In the genomic region with DNA sequence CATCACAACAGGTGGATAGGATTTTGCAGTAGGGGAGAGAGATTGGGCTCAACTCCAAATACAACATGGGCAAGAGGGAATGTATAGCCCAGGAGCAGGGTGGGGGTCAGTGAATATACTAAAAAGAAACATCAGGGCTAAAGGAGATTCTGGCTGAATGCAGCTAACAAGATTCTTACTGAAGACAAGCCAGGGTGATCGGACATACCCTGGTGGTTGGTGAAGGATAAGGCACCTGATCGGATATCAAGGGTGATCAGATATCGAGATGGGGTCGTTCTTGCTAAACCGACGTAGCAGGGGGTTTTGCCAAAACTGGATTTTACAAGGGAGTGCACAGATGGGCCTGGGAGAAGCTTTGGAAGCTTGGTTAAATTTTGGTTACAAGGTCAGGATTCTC, we compare ENCODE assay signal across 23 cellular contexts. TPM values are rescaled to one million over a fixed set of nuclear protein-coding genes. Genes with fewer than 3 reads are reported as not detected.
"Had no signal": no experiment of that assay in that cellular context is flagged by ENCODE, and none has a peak within 500 bp of the region (broad histone marks: within the 10 kb centered on the region; RNA-seq: fewer than 3 reads in every experiment).

No MANE protein-coding gene starts in this region.

- H3K36me3 Mint-ChIP-seq: activated naive CD8-positive, alpha-beta T cell treated with anti-CD3 and anti-CD28 coated beads, Interleukin-2, amount 10 ng/mL, durations not matched to agents 7 days and 5 days; naive B cell; stimulated activated memory B cell treated with anti-CD40 and anti-IgM and Interleukin-4, amounts not matched to agents 10 μg/mL and 1 μg/mL and 100 μg/mL, for 72 hours; WTC11 had no signal

- H3K9me3 Mint-ChIP-seq: activated CD4-positive, alpha-beta memory T cell treated with anti-CD3 and anti-CD28 coated beads, Interleukin-2, amount 10 ng/mL, durations not matched to agents 7 days and 5 days; activated naive CD8-positive, alpha-beta T cell treated with anti-CD3 and anti-CD28 coated beads, Interleukin-2, amount 10 ng/mL, durations not matched to agents 7 days and 5 days; activated T-cell treated with anti-CD3 and anti-CD28 coated beads, Interleukin-2, amount 50 U/mL, for 24 hours; activated T-helper 2 cell treated with anti-CD3 and anti-CD28 coated beads, Interferon-gamma antibody, Interleukin-2, Interleukin-4, amounts not matched to agents 10 μg/mL and 5 μg/mL and 100 μg/mL, durations not matched to agents 14 hours and 24 hours and 36 hours; naive B cell; neural crest cell; stimulated activated memory B cell treated with anti-CD40 and anti-IgM and Interleukin-4, amounts not matched to agents 10 μg/mL and 1 μg/mL and 100 μg/mL, for 72 hours; WTC11 had no signal

- H3K27ac ChIP-seq: body of pancreas, colonic mucosa, pancreas, right lobe of liver, thoracic aorta, upper lobe of left lung had no signal

- H3K36me3 ChIP-seq: colonic mucosa, pancreas, right lobe of liver, thoracic aorta, upper lobe of left lung had no signal

- H3K9me3 ChIP-seq: body of pancreas, colonic mucosa, heart right ventricle, pancreas, right lobe of liver, thoracic aorta, upper lobe of left lung had no signal

- H3K4me1 Mint-ChIP-seq: activated CD4-positive, alpha-beta memory T cell treated with anti-CD3 and anti-CD28 coated beads, Interleukin-2, amount 10 ng/mL, durations not matched to agents 7 days and 5 days; naive B cell; stimulated activated memory B cell treated with anti-CD40 and anti-IgM and Interleukin-4, amounts not matched to agents 10 μg/mL and 1 μg/mL and 100 μg/mL, for 72 hours had no signal

- H3K27me3 ChIP-seq: body of pancreas, colonic mucosa, heart right ventricle, pancreas, right lobe of liver, upper lobe of left lung had no signal

- FAIRE-seq: pancreas had no signal

- H3K4me1 ChIP-seq: body of pancreas, colonic mucosa, pancreas, right lobe of liver had no signal

- DNase-seq: activated CD4-positive, alpha-beta memory T cell treated with anti-CD3 and anti-CD28 coated beads, Interleukin-2, amount 10 ng/mL, durations not matched to agents 7 days and 5 days; activated CD4-positive, alpha-beta T cell treated with anti-CD3 and anti-CD28 coated beads for 4 hours; activated naive CD4-positive, alpha-beta T cell treated with Interleukin-2 at 50 U/mL for 16 hours; activated naive CD8-positive, alpha-beta T cell treated with anti-CD3 and anti-CD28 coated beads, Interleukin-2, amount 10 ng/mL, durations not matched to agents 7 days and 5 days; activated T-cell treated with anti-CD3 and anti-CD28 coated beads, Interleukin-2, amount 50 U/mL, for 24 hours; amygdala; body of pancreas; central memory CD4-positive, alpha-beta T cell; colonic mucosa; heart right ventricle; left ventricle myocardium superior; naive B cell; pancreas; right lobe of liver; stimulated activated CD4-positive, alpha-beta T cell treated with anti-CD3 and anti-CD28 coated beads, Interleukin-4, amount 100 ng/mL, for 24 hours; SW 1271; T-helper 2 cell; upper lobe of left lung had no signal

- H3K27ac Mint-ChIP-seq: activated CD4-positive, alpha-beta memory T cell treated with anti-CD3 and anti-CD28 coated beads, Interleukin-2, amount 10 ng/mL, durations not matched to agents 7 days and 5 days; activated naive CD8-positive, alpha-beta T cell treated with anti-CD3 and anti-CD28 coated beads, Interleukin-2, amount 10 ng/mL, durations not matched to agents 7 days and 5 days; activated T-cell treated with anti-CD3 and anti-CD28 coated beads, Interleukin-2, amount 50 U/mL, for 24 hours; activated T-helper 2 cell treated with anti-CD3 and anti-CD28 coated beads, Interferon-gamma antibody, Interleukin-2, Interleukin-4, amounts not matched to agents 10 μg/mL and 5 μg/mL and 100 μg/mL, durations not matched to agents 14 hours and 24 hours and 36 hours; stimulated activated memory B cell treated with anti-CD40 and anti-IgM and Interleukin-4, amounts not matched to agents 10 μg/mL and 1 μg/mL and 100 μg/mL, for 72 hours; WTC11 had no signal

- H3K4me3 Mint-ChIP-seq: activated CD4-positive, alpha-beta memory T cell treated with anti-CD3 and anti-CD28 coated beads, Interleukin-2, amount 10 ng/mL, durations not matched to agents 7 days and 5 days; activated naive CD8-positive, alpha-beta T cell treated with anti-CD3 and anti-CD28 coated beads, Interleukin-2, amount 10 ng/mL, durations not matched to agents 7 days and 5 days; activated T-cell treated with anti-CD3 and anti-CD28 coated beads, Interleukin-2, amount 50 U/mL, for 24 hours; naive B cell; neural crest cell; stimulated activated memory B cell treated with anti-CD40 and anti-IgM and Interleukin-4, amounts not matched to agents 10 μg/mL and 1 μg/mL and 100 μg/mL, for 72 hours; WTC11 had no signal

- H3K4me3 ChIP-seq: body of pancreas, colonic mucosa, heart right ventricle, pancreas, right lobe of liver, thoracic aorta, upper lobe of left lung had no signal

RNA-seq across cellular contexts. Expression of a gene that starts 34.4 kb away (rescaled TPM):
- total RNA-seq: activated CD4-positive, alpha-beta memory T cell treated with anti-CD3 and anti-CD28 coated beads, Interleukin-2, amount 10 ng/mL, durations not matched to agents 7 days and 5 days; activated naive CD8-positive, alpha-beta T cell treated with anti-CD3 and anti-CD28 coated beads, Interleukin-2, amount 10 ng/mL, durations not matched to agents 7 days and 5 days; activated T-helper 2 cell treated with anti-CD3 and anti-CD28 coated beads, Interferon-gamma antibody, Interleukin-2, Interleukin-4, amounts not matched to agents 10 μg/mL and 5 μg/mL and 100 μg/mL, durations not matched to agents 14 hours and 24 hours and 36 hours had no signal
